In genomic region chr5:98933446-98934072, GRCh38 we compare ENCODE assay signal across 9 cellular contexts. TPM values are rescaled to one million over a fixed set of nuclear protein-coding genes. Genes with fewer than 3 reads are reported as not detected.
DNase-seq lines count a peak whose midpoint lies in the region; ATAC-seq, FAIRE-seq and TF ChIP-seq lines count a peak whose summit lies in the region.
"Had no signal": no experiment of that assay in that cellular context is flagged by ENCODE, and none has a peak within 500 bp of the region (broad histone marks: within the 10 kb centered on the region; RNA-seq: fewer than 3 reads in every experiment).

No MANE protein-coding gene starts in this region.

- SMC1A ChIA-PET in GM12878 (lab: Charles Lee; ENCODE audit: uncharacterized antibody, unreplicated experiment) = interaction anchor here (0.7 to 1.4 kb wide), 10 partner anchors 9 to 128 kb away, joined by 3 to 7 read pairs (median 3); no protein-coding TSS in a partner anchor

- peaks cover 29% of the 10 kb centered on the region for H3K79me2 ChIP-seq in GM12878 (ENCODE audit: control insufficient read depth, insufficient read depth, low read length)

- peak overlapping the region; percentile 57 for H2AFZ ChIP-seq in GM12878 (ENCODE audit: control insufficient read depth, low read depth, low read length)

- FAIRE-seq in GM12878 (lab: Jason Lieb, UNC) = no peak

- RAD21 ChIA-PET in GM12878 (lab: Charles Lee; ENCODE audit: unreplicated experiment) = interaction anchor here (0.6 to 1.6 kb wide), 8 partner anchors 9 to 128 kb away, joined by 3 to 6 read pairs (median 3); no protein-coding TSS in a partner anchor

- H3K27me3 Mint-ChIP-seq in CD8-positive, alpha-beta T cell (ENCODE audit: low read depth) = no peaks in the 10 kb centered on the region
- no peaks in the 10 kb centered on the region for H3K27me3 Mint-ChIP-seq in Caco-2 (ENCODE audit: insufficient read depth, unreplicated experiment)

- H3K27ac ChIP-seq in CD8-positive, alpha-beta T cell (ENCODE audit: low read depth, low read length) = peak overlapping the region; percentile 57
- peak overlapping the region; percentile 79 for H3K27ac ChIP-seq in GM12878 (ENCODE audit: control insufficient read depth, insufficient read depth)

- POLR2A ChIA-PET in CD8-positive, alpha-beta T cell (lab: Charles Lee) = interaction anchor here (0.6 to 1.6 kb wide), 4 partner anchors 9 to 106 kb away, joined by 3 to 4 read pairs (median 3); no protein-coding TSS in a partner anchor
- POLR2A ChIA-PET in GM12878 (lab: Charles Lee) (interaction anchor here (1.2 to 1.6 kb wide), 3 partner anchors 23 to 94 kb away, joined by 4 read pairs; no protein-coding TSS in a partner anchor), Caco-2 (lab: Charles Lee) (no interaction called here)

- H3K4me1 ChIP-seq in CD8-positive, alpha-beta T cell (ENCODE audit: insufficient read depth, low read length) = peaks cover 54% of the 10 kb centered on the region
- peaks cover 19% of the 10 kb centered on the region for H3K4me1 ChIP-seq in GM12878 (ENCODE audit: control insufficient read depth, insufficient read depth, low read length)
- peaks cover 8% of the 10 kb centered on the region for H3K4me1 ChIP-seq in Caco-2

- intact Hi-C loops in CD8-positive, alpha-beta T cell (cut with DNase I, micrococcal nuclease) = loop anchor here in 1 of 2 experiments (10.0 kb wide), 1 partner anchor 1749 kb away; the partner anchor contains the start of gene RIOK2
- intact Hi-C loops in GM12878 (cut with micrococcal nuclease; ENCODE audit: unreplicated experiment) = no loop called here
- intact Hi-C loops in Caco-2 (cut with micrococcal nuclease; ENCODE audit: unreplicated experiment) = no loop called here

- no peaks in the 10 kb centered on the region for H3K27me3 ChIP-seq in CD8-positive, alpha-beta T cell (ENCODE audit: insufficient read depth, low read length)
- H3K27me3 ChIP-seq in GM12878 (replicated peaks in 1 of 2; ENCODE audit: control insufficient read depth in 2 of 2, insufficient read depth in 2 of 2, low read length in 1 of 2) (no peaks in the 10 kb centered on the region), Caco-2 (replicated peaks; ENCODE audit: control insufficient read depth, insufficient read depth, low read length) (no peaks in the 10 kb centered on the region)

- no TSS peak for BruUV-seq in GM12878 (replicated peaks; lab: Mats Ljungman, UMichigan)
- BruUV-seq in Caco-2 (replicated peaks; lab: Mats Ljungman, UMichigan) = no TSS peak

- TF ChIP-seq CTCF in CD8-positive, alpha-beta T cell (IDR thresholded peaks at IDR 0.05) = no peak
- TF ChIP-seq CTCF in GM12878 (IDR thresholded peaks at IDR 0.05 in 2 of 3, conservative IDR thresholded peaks at IDR 0.05 in 1 of 3; ENCODE audit: control insufficient read depth in 2 of 3, extremely low read depth in 1 of 3, insufficient read depth in 1 of 3, low read depth in 3 of 3, low read length in 3 of 3) = no peak
- no peak for TF ChIP-seq CTCF in Caco-2 (IDR thresholded peaks at IDR 0.05; ENCODE audit: insufficient read depth in 1 of 2, low read depth in 1 of 2, low read length in 1 of 2, severe bottlenecking in 1 of 2, unreplicated experiment in 1 of 2)

- peak; percentile 8 for ATAC-seq in CD8-positive, alpha-beta T cell
- peak; percentile 32 for ATAC-seq in GM19351 (IDR thresholded peaks at IDR 0.05; ENCODE audit: unreplicated experiment)
- ATAC-seq in HG03571 (IDR thresholded peaks at IDR 0.05; ENCODE audit: unreplicated experiment) = peak; percentile 33
- ATAC-seq in GM12878 = peak; percentile 33
- ATAC-seq: mucosa of descending colon had no signal

- no peaks in the 10 kb centered on the region for H3K9me3 Mint-ChIP-seq in CD8-positive, alpha-beta T cell
- H3K9me3 Mint-ChIP-seq in Caco-2 (ENCODE audit: unreplicated experiment) = no peaks in the 10 kb centered on the region

- peak in 3 of 7 experiments; percentile 18 to 51 (median 34) for DNase-seq in CD8-positive, alpha-beta T cell
- DNase-seq in GM12878 (ENCODE audit: low read depth, low spot score) = peak; percentile 59
- DNase-seq in NCI-H524 (lab: John Stamatoyannopoulos, UW) = no peak
- DNase-seq in NCI-H2171 (lab: John Stamatoyannopoulos, UW) = no peak
- no peak for DNase-seq in 8988T
- DNase-seq in Caco-2 = no peak

- no peaks in the 10 kb centered on the region for H4K20me1 ChIP-seq in GM12878 (ENCODE audit: control insufficient read depth, insufficient read depth)

- peak overlapping the region; percentile 24 for H3K4me3 Mint-ChIP-seq in CD8-positive, alpha-beta T cell
- H3K4me3 Mint-ChIP-seq in Caco-2 (ENCODE audit: unreplicated experiment) = no peak overlapping the region

- no peak for TF ChIP-seq POLR2A in GM12878 (IDR thresholded peaks at IDR 0.05; ENCODE audit: low read depth, low read length)

- no peak for TF ChIP-seq EP300 in GM12878 (IDR thresholded peaks at IDR 0.05; ENCODE audit: borderline replicate concordance in 1 of 2, control insufficient read depth in 1 of 2, low read depth in 2 of 2, low read length in 2 of 2)

- peak overlapping the region; percentile 95 for H3K27ac Mint-ChIP-seq in CD8-positive, alpha-beta T cell
- no peak overlapping the region for H3K27ac Mint-ChIP-seq in Caco-2 (ENCODE audit: unreplicated experiment)

- in situ Hi-C loops in GM12878 (cut with MboI) = no loop called here

- H3K36me3 Mint-ChIP-seq in CD8-positive, alpha-beta T cell = peaks cover 27% of the 10 kb centered on the region
- peaks cover 14% of the 10 kb centered on the region for H3K36me3 Mint-ChIP-seq in Caco-2 (ENCODE audit: insufficient read depth, unreplicated experiment)

- no peak for TF ChIP-seq RAD21 in GM12878 (IDR thresholded peaks at IDR 0.05; ENCODE audit: insufficient read depth, low read depth, low read length)

- peak overlapping the region; percentile 66 for H3K4me2 ChIP-seq in GM12878 (ENCODE audit: control insufficient read depth, insufficient read depth)

- H3K4me1 Mint-ChIP-seq in CD8-positive, alpha-beta T cell (ENCODE audit: low read depth) = peaks cover 72% of the 10 kb centered on the region
- H3K4me1 Mint-ChIP-seq in Caco-2 (ENCODE audit: low read depth, unreplicated experiment) = no peaks in the 10 kb centered on the region

- no peaks in the 10 kb centered on the region for H3K9me3 ChIP-seq in CD8-positive, alpha-beta T cell (ENCODE audit: low read length)
- no peaks in the 10 kb centered on the region for H3K9me3 ChIP-seq in GM12878 (replicated peaks; ENCODE audit: control insufficient read depth, insufficient read depth, low read length)
- no peaks in the 10 kb centered on the region for H3K9me3 ChIP-seq in Caco-2
- H3K9me3 ChIP-seq: mucosa of descending colon had no signal

- H3K4me3 ChIP-seq in CD8-positive, alpha-beta T cell (ENCODE audit: low read depth, low read length) = peak overlapping the region; percentile 15
- H3K4me3 ChIP-seq in GM12878 (0 out of 2 replicates have a peak overlapping the region, but pooled peaks have one; percentile 6), Caco-2 (ENCODE audit: low read depth, low read length) (no peak overlapping the region)
- H3K4me3 ChIP-seq: mucosa of descending colon had no signal

- H3K9ac ChIP-seq in GM12878 (ENCODE audit: control insufficient read depth, insufficient read depth, low read length) = no peak overlapping the region

- 0% methylated on average over 5 of the region's 5 CpGs for WGBS in GM12878 (ENCODE audit: insufficient coverage, insufficient replicate concordance, low lambda C conversion rate, missing lambda C conversion rate)

- CTCF ChIA-PET in CD8-positive, alpha-beta T cell (lab: Charles Lee) = interaction anchor here (0.7 to 1.7 kb wide), 3 partner anchors 8 to 126 kb away, joined by 3 to 5 read pairs (median 3); no protein-coding TSS in a partner anchor
- CTCF ChIA-PET in GM12878 (lab: Yijun Ruan, JAX) (interaction anchor here (0.6 to 1.9 kb wide), 10 partner anchors 9 to 127 kb away, joined by 3 to 10 read pairs (median 4); no protein-coding TSS in a partner anchor), Caco-2 (lab: Charles Lee) (no interaction called here)

- no peaks in the 10 kb centered on the region for H3K36me3 ChIP-seq in CD8-positive, alpha-beta T cell (ENCODE audit: insufficient read depth, low read length)
- H3K36me3 ChIP-seq in GM12878 (ENCODE audit: control insufficient read depth in 2 of 2, insufficient read depth in 2 of 2, low read length in 1 of 2) (no peaks in the 10 kb centered on the region), Caco-2 (ENCODE audit: control insufficient read depth, insufficient read depth, low read length) (no peaks in the 10 kb centered on the region)

RNA-seq across cellular contexts. Expression of gene CHD1, which starts 4.8 kb away (rescaled TPM):
- 100 to 1,000 TPM; 319 to 327 TPM for total RNA-seq in CD8-positive, alpha-beta T cell
- total RNA-seq in GM12878 (2013; cell fraction: nucleolus; rRNA removed) = 314 and 338 TPM in 2 replicates
- total RNA-seq in GM12878 (2014; rRNA removed) (71.5 and 86.9 TPM in 2 replicates), GM12878 (2014; rRNA removed; fragmentation: Illumina TruSeq; extraction: Trizol) (152 and 158 TPM in 2 replicates), GM12878 (2021) (56.4 and 57.8 TPM in 2 replicates), Caco-2 (2022) (51.1 and 52.5 TPM in 2 replicates)
- 13.4 TPM for polyA plus RNA-seq in GM12878 (2011; ENCODE audit: low read depth)
- polyA plus RNA-seq in GM12878 (2011; rRNA removed) (44.5 and 67.1 TPM in 2 replicates), GM12878 (2014; fragmentation: Illumina TruSeq; extraction: Trizol) (102 and 123 TPM in 2 replicates), GM12878 (2014; fragmentation: Nextera tagmentation; extraction: Ambion mirVana) (10 to 100 TPM; 25.5 to 32.1 TPM), GM12878 (2014; rRNA removed) (56.9 and 66.5 TPM in 2 replicates), GM12878 (2016; fragmentation: Nextera tagmentation; extraction: Ambion mirVana) (10 to 100 TPM; 29.3 to 29.4 TPM)
- polyA plus RNA-seq in GM12878 (2011; cell fraction: cytosol; rRNA removed) = 15.0 and 17.8 TPM in 2 replicates
- 82.9 and 98.6 TPM in 2 replicates for polyA plus RNA-seq in GM12878 (2011; cell fraction: nucleus; rRNA removed)
- polyA plus RNA-seq in GM12878 (2012) = 22.4 and 25.9 TPM in 2 replicates
- 45.0 and 65.0 TPM in 2 replicates for polyA minus RNA-seq in GM12878 (2011; rRNA and poly(A)+ RNA removed)
- 21.8 and 23.8 TPM in 2 replicates for polyA minus RNA-seq in GM12878 (2011; cell fraction: cytosol; rRNA and poly(A)+ RNA removed)
- 75.1 and 105 TPM in 2 replicates for polyA minus RNA-seq in GM12878 (2011; cell fraction: nucleus; rRNA and poly(A)+ RNA removed)
